In genomic region chr17:63095879-63096278, GRCh38 we compare ENCODE assay signal across 27 cellular contexts.
A peak's percentile ranks its signal among the peaks of the same experiment; 100 is the strongest.
DNase-seq lines count a peak whose midpoint lies in the region; ATAC-seq, FAIRE-seq and TF ChIP-seq lines count a peak whose summit lies in the region.
"Had no signal": no experiment of that assay in that cellular context is flagged by ENCODE, and none has a peak within 500 bp of the region (broad histone marks: within the 10 kb centered on the region; RNA-seq: fewer than 3 reads in every experiment).

No MANE protein-coding gene starts in this region.

- no peak overlapping the region for H3K4me3 ChIP-seq in astrocyte (ENCODE audit: insufficient read depth, low read depth, low read length)
- H3K4me3 ChIP-seq in osteoblast (ENCODE audit: insufficient read depth, low read length) = no peak overlapping the region
- no peak overlapping the region for H3K4me3 ChIP-seq in heart left ventricle

- 92 to 97% (median 95%) methylated on average over 1 of the region's 1 CpG for WGBS in heart left ventricle, 4 donors

- H3K4me1 Mint-ChIP-seq in HFFc6 (ENCODE audit: low read depth) (peaks cover 48% of the 10 kb centered on the region), astrocyte (ENCODE audit: low read depth, unreplicated experiment) (peaks cover 1% of the 10 kb centered on the region)

- H3K36me3 ChIP-seq in astrocyte (ENCODE audit: insufficient read depth, low read length) = peaks cover 8% of the 10 kb centered on the region
- peaks cover 8% of the 10 kb centered on the region for H3K36me3 ChIP-seq in osteoblast (ENCODE audit: insufficient read depth, low read length)
- H3K36me3 ChIP-seq in heart left ventricle = no peaks in the 10 kb centered on the region

- peaks cover 24% of the 10 kb centered on the region for H4K20me1 ChIP-seq in astrocyte (ENCODE audit: insufficient read depth, low read length)
- peaks cover 4% of the 10 kb centered on the region for H4K20me1 ChIP-seq in osteoblast (ENCODE audit: insufficient read depth, low read length)

- H3K9ac ChIP-seq in astrocyte (ENCODE audit: low read length) = peak overlapping the region; percentile 15
- H3K9ac ChIP-seq: KMS-11 had no signal

- H3K4me3 Mint-ChIP-seq in HFFc6 (peak overlapping the region; percentile 42), astrocyte (ENCODE audit: unreplicated experiment) (no peak overlapping the region)
- H3K4me3 Mint-ChIP-seq: B cell; CD8-positive, alpha-beta T cell had no signal

- TF ChIP-seq CTCF in HFFc6 (IDR thresholded peaks at IDR 0.05) (no peak), astrocyte (IDR thresholded peaks at IDR 0.05; ENCODE audit: insufficient read depth, low read depth, low read length) (no peak), osteoblast (IDR thresholded peaks at IDR 0.05; ENCODE audit: extremely low read depth, low read depth, low read length) (no peak), heart left ventricle (IDR thresholded peaks at IDR 0.05) (no peak)

- H3K27me3 ChIP-seq in astrocyte (ENCODE audit: insufficient read depth, low read length) = no peaks in the 10 kb centered on the region
- no peaks in the 10 kb centered on the region for H3K27me3 ChIP-seq in osteoblast (ENCODE audit: insufficient read depth, low read length)
- no peaks in the 10 kb centered on the region for H3K27me3 ChIP-seq in heart left ventricle

- DNase-seq in EH (ENCODE audit: low read depth) = peak; percentile 22
- no peak for DNase-seq in HFFc6
- peak; percentile 12 for DNase-seq in astrocyte (ENCODE audit: low read depth)
- DNase-seq in osteoblast (ENCODE audit: insufficient read length, low spot score, missing footprints) = no peak
- DNase-seq in activated CD4-positive, CD25-positive, alpha-beta regulatory T cell (lab: John Stamatoyannopoulos, UW) = no peak
- no peak for DNase-seq in NCI-H187 treated with DMSO at 0.1 percent for 48 hours (lab: John Stamatoyannopoulos, UW)
- no peak for DNase-seq in heart left ventricle
- DNase-seq: Caco-2; CD8-positive, alpha-beta T cell; DMS79; MM.1S; NCI-H1048; NCI-H1417; NCI-H1694; NCI-H2081 treated with DMSO at 0.1 percent for 48 hours; NCI-H2171; NCI-H226; NCI-H510A; NCI-H69; RPMI8226; SHP77; SW 1271 had no signal

- no peak for FAIRE-seq in astrocyte (lab: Jason Lieb, UNC)
- FAIRE-seq: GM19239, HTR-8/SVneo had no signal

- H3K9me3 ChIP-seq in astrocyte (ENCODE audit: insufficient read depth, low read depth, low read length) (no peaks in the 10 kb centered on the region), osteoblast (ENCODE audit: low read depth, low read length) (no peaks in the 10 kb centered on the region), heart left ventricle (peaks cover 0 to 7% (median 0%) of the 10 kb centered on the region in 12 donors)
- H3K9me3 ChIP-seq: Caco-2 had no signal

- H3K4me1 ChIP-seq in astrocyte (ENCODE audit: insufficient read depth, low read length) = peaks cover 4% of the 10 kb centered on the region
- peaks cover 16% of the 10 kb centered on the region for H3K4me1 ChIP-seq in osteoblast (ENCODE audit: insufficient read depth, low read length)
- no peaks in the 10 kb centered on the region for H3K4me1 ChIP-seq in heart left ventricle
- H3K4me1 ChIP-seq: Caco-2 had no signal

- H3K27ac Mint-ChIP-seq in HFFc6 = peak overlapping the region; percentile 79
- H3K27ac Mint-ChIP-seq in astrocyte (ENCODE audit: unreplicated experiment) = no peak overlapping the region
- H3K27ac Mint-ChIP-seq: B cell; CD8-positive, alpha-beta T cell had no signal

- H2AFZ ChIP-seq in astrocyte (ENCODE audit: low read depth, low read length) (no peak overlapping the region), osteoblast (ENCODE audit: low read length) (no peak overlapping the region)

- H3K36me3 Mint-ChIP-seq in HFFc6 (ENCODE audit: low read depth) = peaks cover 36% of the 10 kb centered on the region
- H3K36me3 Mint-ChIP-seq in astrocyte (ENCODE audit: low read depth, unreplicated experiment) = peaks cover 4% of the 10 kb centered on the region

- TF ChIP-seq POLR2A in heart left ventricle (IDR thresholded peaks at IDR 0.05) = no peak

- H3K9me3 Mint-ChIP-seq in HFFc6 (peaks cover 10% of the 10 kb centered on the region), astrocyte (ENCODE audit: unreplicated experiment) (no peaks in the 10 kb centered on the region)
- H3K9me3 Mint-ChIP-seq: CD8-positive, alpha-beta T cell had no signal

- H3K79me2 ChIP-seq in astrocyte (ENCODE audit: insufficient read depth, low read length) = peaks cover 81% of the 10 kb centered on the region
- peaks cover 58% of the 10 kb centered on the region for H3K79me2 ChIP-seq in osteoblast (ENCODE audit: insufficient read depth, low read length)

- no peak for ATAC-seq in heart left ventricle
- ATAC-seq: CD8-positive, alpha-beta T cell had no signal

- H3K27ac ChIP-seq in astrocyte (ENCODE audit: low read depth, low read length) = peak overlapping the region; percentile 61
- H3K27ac ChIP-seq in osteoblast (ENCODE audit: low read depth, low read length) = peak overlapping the region; percentile 51
- H3K27ac ChIP-seq in heart left ventricle = no peak overlapping the region
- H3K27ac ChIP-seq: C4-2B, KMS-11 had no signal

- H3K27me3 Mint-ChIP-seq in HFFc6 (ENCODE audit: insufficient read depth) = no peaks in the 10 kb centered on the region; the same call in 1 of the 2 replicates
- no peaks in the 10 kb centered on the region for H3K27me3 Mint-ChIP-seq in astrocyte (ENCODE audit: low read depth, unreplicated experiment)
- H3K27me3 Mint-ChIP-seq: B cell had no signal

- intact Hi-C loops in heart left ventricle (cut with DNase I) = no loop called here

- H3K4me2 ChIP-seq in astrocyte (ENCODE audit: low read length) = peak overlapping the region; percentile 26
- H3K4me2 ChIP-seq in osteoblast (ENCODE audit: insufficient read depth, low read length) = peak overlapping the region; percentile 40
- H3K4me2 ChIP-seq: KMS-11 had no signal

Comparison
In these comparisons a context has a peak if more than half of its experiments do, and no peak if none do; other contexts are left out.
1. DNase-seq: peak in EH (single experiment) and astrocyte (single experiment); none in HFFc6 (single experiment), osteoblast (single experiment), activated CD4-positive, CD25-positive, alpha-beta regulatory T cell (0 of 4), NCI-H187 treated with DMSO at 0.1 percent for 48 hours (single experiment) and heart left ventricle (0 of 5).
2. H3K27ac ChIP-seq: peak in astrocyte (single experiment) and osteoblast (single experiment); none in heart left ventricle (0 of 12).